ENCODE assay signal across 1 cellular context in the genomic region with DNA sequence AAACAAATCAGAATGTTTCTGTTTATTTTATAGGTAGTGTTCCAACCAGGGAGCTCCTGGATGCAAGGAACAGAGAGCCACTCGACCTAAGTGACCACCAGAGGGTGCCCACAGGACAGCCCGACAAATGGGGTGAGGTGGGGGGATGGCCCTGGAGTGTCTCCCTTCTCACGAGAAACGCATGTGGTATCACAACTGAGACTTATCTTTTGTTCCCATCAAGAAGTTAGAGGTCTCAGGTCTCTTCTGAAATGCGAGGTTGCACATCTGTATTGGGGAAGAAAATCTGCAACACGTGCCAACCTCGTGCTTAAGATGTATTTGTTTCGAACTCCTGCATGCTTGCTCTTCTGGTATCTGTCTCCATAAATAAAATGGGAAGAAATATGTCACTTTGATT.
A peak's percentile ranks its signal among the peaks of the same experiment; 100 is the strongest.
TF ChIP-seq lines count a peak whose summit lies in the region.

No MANE protein-coding gene starts in this region.

TF ChIP-seq in HepG2, 621 proteins besides CTCF, POLR2A, EP300 and RAD21 (continued from another document and continues in another):
- TF ChIP-seq XBP1 (CRISPR knock-in tag; IDR thresholded peaks at IDR 0.05) (0 out of 2 replicates have a peak, but pooled peaks have one; percentile 56), ZNF703 (CRISPR knock-in tag; IDR thresholded peaks at IDR 0.05; ENCODE audit: borderline replicate concordance) (no peak), ZNF775 (CRISPR knock-in tag; IDR thresholded peaks at IDR 0.05; ENCODE audit: borderline replicate concordance) (no peak), U2AF2 (IDR thresholded peaks at IDR 0.05; ENCODE audit: low read depth, low read length) (no peak), ZNF563 (CRISPR knock-in tag; IDR thresholded peaks at IDR 0.05) (no peak), JDP2 (CRISPR knock-in tag; IDR thresholded peaks at IDR 0.05; ENCODE audit: borderline replicate concordance) (no peak), ZFP37 (CRISPR knock-in tag; IDR thresholded peaks at IDR 0.05; ENCODE audit: borderline replicate concordance) (no peak), ZMYM4 (CRISPR knock-in tag; IDR thresholded peaks at IDR 0.05) (peak; percentile 80), LRRFIP1 (CRISPR knock-in tag; conservative IDR thresholded peaks at IDR 0.05) (no peak), ZNF207 (IDR thresholded peaks at IDR 0.05; ENCODE audit: borderline replicate concordance) (no peak), HOXD1 (CRISPR knock-in tag; IDR thresholded peaks at IDR 0.05) (no peak), ZFYVE20 (CRISPR knock-in tag; IDR thresholded peaks at IDR 0.05; ENCODE audit: borderline replicate concordance, low read depth) (no peak), PTBP1 (IDR thresholded peaks at IDR 0.05; ENCODE audit: low read depth, low read length, poor library complexity, severe bottlenecking) (no peak), ZNF10 (CRISPR knock-in tag; IDR thresholded peaks at IDR 0.05; ENCODE audit: borderline replicate concordance, low read depth) (no peak), ARNT2 (CRISPR knock-in tag; IDR thresholded peaks at IDR 0.05; ENCODE audit: low read depth) (peak; percentile 54; the same call in 1 of the 2 replicates), ZNF720 (CRISPR knock-in tag; IDR thresholded peaks at IDR 0.05) (no peak), DMAP1 (CRISPR knock-in tag; IDR thresholded peaks at IDR 0.05) (no peak), SRY (CRISPR knock-in tag; IDR thresholded peaks at IDR 0.05) (no peak), NFYC (CRISPR knock-in tag; IDR thresholded peaks at IDR 0.05) (no peak), CEBPB (IDR thresholded peaks at IDR 0.05; ENCODE audit: borderline replicate concordance, low read depth, low read length) (no peak), MTA1 (CRISPR knock-in tag; IDR thresholded peaks at IDR 0.05; ENCODE audit: borderline replicate concordance) (no peak), MTF1 (CRISPR knock-in tag; IDR thresholded peaks at IDR 0.05) (no peak), ZNF510 (CRISPR knock-in tag; IDR thresholded peaks at IDR 0.05; ENCODE audit: low read depth) (no peak), ZNF180 (CRISPR knock-in tag; IDR thresholded peaks at IDR 0.05; ENCODE audit: borderline replicate concordance, low read depth) (no peak), TEAD3 (CRISPR knock-in tag; optimal IDR thresholded peaks at IDR 0.05; ENCODE audit: borderline replicate concordance) (no peak), CEBPG (CRISPR knock-in tag; IDR thresholded peaks at IDR 0.05) (no peak), MAF1 (CRISPR knock-in tag; IDR thresholded peaks at IDR 0.05; ENCODE audit: borderline replicate concordance) (no peak), ZNF253 (CRISPR knock-in tag; IDR thresholded peaks at IDR 0.05; ENCODE audit: borderline replicate concordance) (no peak), ZNF883 (CRISPR knock-in tag; IDR thresholded peaks at IDR 0.05; ENCODE audit: not compliant biosample characterization) (no peak), ZNF558 (CRISPR knock-in tag; IDR thresholded peaks at IDR 0.05; ENCODE audit: borderline replicate concordance) (no peak), SRSF1 (optimal IDR thresholded peaks at IDR 0.05; ENCODE audit: low read depth, low read length) (no peak), FOXA3 (CRISPR knock-in tag; IDR thresholded peaks at IDR 0.05) (peak; percentile 49; the same call in 1 of the 2 replicates), MIXL1 (CRISPR knock-in tag; IDR thresholded peaks at IDR 0.05) (peak; percentile 71), PRPF4 (IDR thresholded peaks at IDR 0.05; ENCODE audit: low read depth, low read length, poor library complexity, severe bottlenecking) (no peak), NR2F6 (IDR thresholded peaks at IDR 0.05) (no peak), NR2F6 (CRISPR knock-in tag; IDR thresholded peaks at IDR 0.05) (peak; percentile 49; the same call in 1 of the 2 replicates), MED13 (CRISPR knock-in tag; IDR thresholded peaks at IDR 0.05) (no peak), ZNF431 (CRISPR knock-in tag; IDR thresholded peaks at IDR 0.05; ENCODE audit: borderline replicate concordance, low read depth) (no peak), AGO2 (optimal IDR thresholded peaks at IDR 0.05; ENCODE audit: low read depth, low read length) (no peak), IKZF4 (CRISPR knock-in tag; IDR thresholded peaks at IDR 0.05; ENCODE audit: borderline replicate concordance, low read depth, not compliant biosample characterization) (no peak), ZNF326 (CRISPR knock-in tag; IDR thresholded peaks at IDR 0.05; ENCODE audit: borderline replicate concordance) (no peak), ZSCAN29 (CRISPR knock-in tag; conservative IDR thresholded peaks at IDR 0.05) (no peak), TSC22D2 (CRISPR knock-in tag; IDR thresholded peaks at IDR 0.05; ENCODE audit: borderline replicate concordance) (0 out of 2 replicates have a peak, but pooled peaks have one; percentile 59), SNAPC2 (CRISPR knock-in tag; IDR thresholded peaks at IDR 0.05) (no peak), ZNF567 (CRISPR knock-in tag; IDR thresholded peaks at IDR 0.05; ENCODE audit: borderline replicate concordance) (no peak), POLR2G (IDR thresholded peaks at IDR 0.05; ENCODE audit: low read depth, low read length) (no peak), THAP7 (CRISPR knock-in tag; IDR thresholded peaks at IDR 0.05) (no peak), ZNF260 (CRISPR knock-in tag; IDR thresholded peaks at IDR 0.05; ENCODE audit: borderline replicate concordance, low read depth) (no peak), RARA (CRISPR knock-in tag; IDR thresholded peaks at IDR 0.05) (0 out of 2 replicates have a peak, but pooled peaks have one; percentile 25), RXRA (CRISPR knock-in tag; IDR thresholded peaks at IDR 0.05) (no peak), MNT (IDR thresholded peaks at IDR 0.05) (no peak), HNF4A (CRISPR knock-in tag; IDR thresholded peaks at IDR 0.05) (no peak), ADNP (CRISPR knock-in tag; IDR thresholded peaks at IDR 0.05) (no peak), SIN3A (IDR thresholded peaks at IDR 0.05; ENCODE audit: borderline replicate concordance, low read depth, low read length) (no peak), TAF1 (CRISPR knock-in tag; IDR thresholded peaks at IDR 0.05) (no peak), ZBTB42 (CRISPR knock-in tag; IDR thresholded peaks at IDR 0.05) (no peak), FUBP1 (CRISPR knock-in tag; IDR thresholded peaks at IDR 0.05; ENCODE audit: borderline replicate concordance) (no peak), ZC3H13 (CRISPR knock-in tag; IDR thresholded peaks at IDR 0.05) (no peak)
- TF ChIP-seq, protein P1, sequence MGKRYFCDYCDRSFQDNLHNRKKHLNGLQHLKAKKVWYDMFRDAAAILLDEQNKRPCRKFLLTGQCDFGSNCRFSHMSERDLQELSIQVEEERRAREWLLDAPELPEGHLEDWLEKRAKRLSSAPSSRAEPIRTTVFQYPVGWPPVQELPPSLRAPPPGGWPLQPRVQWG (CRISPR knock-in tag; IDR thresholded peaks at IDR 0.05; ENCODE audit: borderline replicate concordance, low read depth): no peak
- TF ChIP-seq, protein P2, sequence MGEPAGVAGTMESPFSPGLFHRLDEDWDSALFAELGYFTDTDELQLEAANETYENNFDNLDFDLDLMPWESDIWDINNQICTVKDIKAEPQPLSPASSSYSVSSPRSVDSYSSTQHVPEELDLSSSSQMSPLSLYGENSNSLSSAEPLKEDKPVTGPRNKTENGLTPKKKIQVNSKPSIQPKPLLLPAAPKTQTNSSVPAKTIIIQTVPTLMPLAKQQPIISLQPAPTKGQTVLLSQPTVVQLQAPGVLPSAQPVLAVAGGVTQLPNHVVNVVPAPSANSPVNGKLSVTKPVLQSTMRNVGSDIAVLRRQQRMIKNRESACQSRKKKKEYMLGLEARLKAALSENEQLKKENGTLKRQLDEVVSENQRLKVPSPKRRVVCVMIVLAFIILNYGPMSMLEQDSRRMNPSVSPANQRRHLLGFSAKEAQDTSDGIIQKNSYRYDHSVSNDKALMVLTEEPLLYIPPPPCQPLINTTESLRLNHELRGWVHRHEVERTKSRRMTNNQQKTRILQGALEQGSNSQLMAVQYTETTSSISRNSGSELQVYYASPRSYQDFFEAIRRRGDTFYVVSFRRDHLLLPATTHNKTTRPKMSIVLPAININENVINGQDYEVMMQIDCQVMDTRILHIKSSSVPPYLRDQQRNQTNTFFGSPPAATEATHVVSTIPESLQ (CRISPR knock-in tag; conservative IDR thresholded peaks at IDR 0.05): no peak
- TF ChIP-seq, protein P3, sequence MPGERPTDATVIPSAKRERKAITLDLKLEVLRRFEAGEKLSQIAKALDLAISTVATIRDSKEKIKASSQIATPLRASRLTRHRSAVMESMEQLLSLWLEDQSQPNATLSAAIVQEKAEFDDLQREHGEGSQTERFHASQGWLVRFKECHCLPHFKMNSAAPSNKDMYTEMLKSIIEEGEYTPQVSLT (CRISPR knock-in tag; IDR thresholded peaks at IDR 0.05; ENCODE audit: borderline replicate concordance, low read depth): no peak
- TF ChIP-seq, protein P4, sequence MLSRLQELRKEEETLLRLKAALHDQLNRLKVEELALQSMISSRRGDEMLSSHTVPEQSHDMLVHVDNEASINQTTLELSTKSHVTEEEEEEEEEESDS (CRISPR knock-in tag; IDR thresholded peaks at IDR 0.05; ENCODE audit: borderline replicate concordance): no peak
- TF ChIP-seq, protein P5, sequence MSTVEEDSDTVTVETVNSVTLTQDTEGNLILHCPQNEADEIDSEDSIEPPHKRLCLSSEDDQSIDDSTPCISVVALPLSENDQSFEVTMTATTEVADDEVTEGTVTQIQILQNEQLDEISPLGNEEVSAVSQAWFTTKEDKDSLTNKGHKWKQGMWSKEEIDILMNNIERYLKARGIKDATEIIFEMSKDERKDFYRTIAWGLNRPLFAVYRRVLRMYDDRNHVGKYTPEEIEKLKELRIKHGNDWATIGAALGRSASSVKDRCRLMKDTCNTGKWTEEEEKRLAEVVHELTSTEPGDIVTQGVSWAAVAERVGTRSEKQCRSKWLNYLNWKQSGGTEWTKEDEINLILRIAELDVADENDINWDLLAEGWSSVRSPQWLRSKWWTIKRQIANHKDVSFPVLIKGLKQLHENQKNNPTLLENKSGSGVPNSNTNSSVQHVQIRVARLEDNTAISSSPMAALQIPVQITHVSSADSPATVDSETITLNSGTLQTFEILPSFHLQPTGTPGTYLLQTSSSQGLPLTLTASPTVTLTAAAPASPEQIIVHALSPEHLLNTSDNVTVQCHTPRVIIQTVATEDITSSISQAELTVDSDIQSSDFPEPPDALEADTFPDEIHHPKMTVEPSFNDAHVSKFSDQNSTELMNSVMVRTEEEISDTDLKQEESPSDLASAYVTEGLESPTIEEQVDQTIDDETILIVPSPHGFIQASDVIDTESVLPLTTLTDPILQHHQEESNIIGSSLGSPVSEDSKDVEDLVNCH (CRISPR knock-in tag; IDR thresholded peaks at IDR 0.05): no peak
- TF ChIP-seq, protein P6, sequence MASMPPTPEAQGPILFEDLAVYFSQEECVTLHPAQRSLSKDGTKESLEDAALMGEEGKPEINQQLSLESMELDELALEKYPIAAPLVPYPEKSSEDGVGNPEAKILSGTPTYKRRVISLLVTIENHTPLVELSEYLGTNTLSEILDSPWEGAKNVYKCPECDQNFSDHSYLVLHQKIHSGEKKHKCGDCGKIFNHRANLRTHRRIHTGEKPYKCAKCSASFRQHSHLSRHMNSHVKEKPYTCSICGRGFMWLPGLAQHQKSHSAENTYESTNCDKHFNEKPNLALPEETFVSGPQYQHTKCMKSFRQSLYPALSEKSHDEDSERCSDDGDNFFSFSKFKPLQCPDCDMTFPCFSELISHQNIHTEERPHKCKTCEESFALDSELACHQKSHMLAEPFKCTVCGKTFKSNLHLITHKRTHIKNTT (CRISPR knock-in tag; IDR thresholded peaks at IDR 0.05): no peak
